ENCODE assay signal across 19 cellular contexts in the genomic region with DNA sequence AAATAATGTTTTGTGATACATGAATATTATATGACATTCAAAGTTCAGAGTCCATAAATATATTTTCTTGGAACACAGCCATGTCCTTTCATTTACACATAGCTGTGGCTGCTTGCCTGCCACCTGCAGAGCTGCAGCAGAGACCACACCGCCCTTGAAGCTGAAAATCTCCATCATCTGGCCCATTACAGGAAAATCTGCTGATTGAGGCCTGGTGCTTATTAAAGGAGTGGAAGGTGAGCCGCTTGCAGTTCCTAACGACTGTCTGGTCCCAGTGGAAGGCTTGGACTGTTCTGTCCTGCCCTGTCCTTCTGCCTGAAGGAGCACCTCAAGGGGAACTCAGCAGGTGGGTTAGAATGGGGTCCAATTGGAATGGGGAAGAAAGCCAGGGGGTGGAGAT.
DNase-seq lines count a peak whose midpoint lies in the region; ATAC-seq and TF ChIP-seq lines count a peak whose summit lies in the region.
"Had no signal": no experiment of that assay in that cellular context is flagged by ENCODE, and none has a peak within 500 bp of the region (broad histone marks: within the 10 kb centered on the region; RNA-seq: fewer than 3 reads in every experiment).

No MANE protein-coding gene starts in this region.

- DNase-seq in NCI-H1105 treated with DMSO at 0.1 percent for 48 hours (lab: John Stamatoyannopoulos, UW) (peak; percentile 42), NCI-H1105 (lab: John Stamatoyannopoulos, UW) (no peak), IMR-90 (no peak), trophoblast cell (no peak), head of caudate nucleus (no peak), HK-2 (ENCODE audit: unreplicated experiment) (no peak)
- DNase-seq: AML-193; Caco-2; CD4-positive, alpha-beta T cell; GF-D8; GOT3; H7; HFFc6 had no signal

- H3K36me3 ChIP-seq in IMR-90 (ENCODE audit: control insufficient read depth, insufficient read depth, low read length) (no peaks in the 10 kb centered on the region), trophoblast cell (ENCODE audit: control insufficient read depth in 1 of 2, insufficient read depth in 2 of 2, low read length in 2 of 2) (no peaks in the 10 kb centered on the region)

- H2BK12ac ChIP-seq in trophoblast cell (ENCODE audit: low read length), result no peak overlapping the region

- no peak overlapping the region for H3K14ac ChIP-seq in IMR-90 (replicated peaks; ENCODE audit: low read depth, low read length)
- H3K14ac ChIP-seq in trophoblast cell (ENCODE audit: low read length), result no peak overlapping the region

- H2AK5ac ChIP-seq in IMR-90 (ENCODE audit: low read depth, low read length) (no peak overlapping the region), trophoblast cell (ENCODE audit: low read length) (no peak overlapping the region)

- no peaks in the 10 kb centered on the region for H3K79me2 ChIP-seq in trophoblast cell (ENCODE audit: control insufficient read depth, insufficient read depth, low read length, poor library complexity)

- H2BK120ac ChIP-seq in IMR-90 (ENCODE audit: low read depth, low read length) (no peak overlapping the region), trophoblast cell (ENCODE audit: insufficient read depth, low read length, poor library complexity) (no peak overlapping the region)

- no peak overlapping the region for H4K12ac ChIP-seq in trophoblast cell (ENCODE audit: low read depth, low read length)

- H3K18ac ChIP-seq in IMR-90 (ENCODE audit: low read depth, low read length), result no peak overlapping the region
- H3K18ac ChIP-seq in trophoblast cell (ENCODE audit: low read length), result no peak overlapping the region

- H4K8ac ChIP-seq in IMR-90 (ENCODE audit: low read depth in 2 of 2, low read length in 2 of 2) (no peak overlapping the region), trophoblast cell (ENCODE audit: low read depth, low read length) (no peak overlapping the region)

- H3K4me3 Mint-ChIP-seq in brain, result peak overlapping the region in 1 of 5 experiments; percentile 29
- H3K4me3 Mint-ChIP-seq in activated T-helper 17 cell treated with anti-CD3 and anti-CD28 coated beads, Interleukin-2, amount 50 U/mL, for 72 hours, result no peak overlapping the region
- H3K4me3 Mint-ChIP-seq: CD4-positive, alpha-beta T cell; HFFc6 had no signal

- H3K27me3 ChIP-seq in IMR-90 (ENCODE audit: control insufficient read depth, insufficient read depth, low read length) (no peaks in the 10 kb centered on the region), trophoblast cell (ENCODE audit: insufficient read depth, low read length) (no peaks in the 10 kb centered on the region)

- no peak overlapping the region for H3K9ac ChIP-seq in IMR-90 (ENCODE audit: low read depth, low read length)
- H3K9ac ChIP-seq in trophoblast cell (ENCODE audit: low read length), result peak overlapping the region; percentile 9

- H3K4me3 ChIP-seq in IMR-90 (ENCODE audit: insufficient read depth, low read depth, low read length), result no peak overlapping the region
- H3K4me3 ChIP-seq in trophoblast cell (ENCODE audit: low read depth, low read length), result no peak overlapping the region
- H3K4me3 ChIP-seq: A549 had no signal

- TF ChIP-seq CTCF in IMR-90 (conservative IDR thresholded peaks at IDR 0.05; ENCODE audit: low read depth, low read length) (no peak), brain (conservative IDR thresholded peaks at IDR 0.05) (no peak)

- H3K27ac ChIP-seq in IMR-90 (ENCODE audit: insufficient read depth, low read length) (no peak overlapping the region), trophoblast cell (ENCODE audit: low read depth, low read length) (no peak overlapping the region)
- H3K27ac ChIP-seq: 22Rv1, A549, C4-2B had no signal

- no peaks in the 10 kb centered on the region for H3K36me3 Mint-ChIP-seq in brain
- no peaks in the 10 kb centered on the region for H3K36me3 Mint-ChIP-seq in activated T-helper 17 cell treated with anti-CD3 and anti-CD28 coated beads, Interleukin-2, amount 50 U/mL, for 72 hours (ENCODE audit: low read depth)

- no peak for TF ChIP-seq RAD21 in IMR-90 (IDR thresholded peaks at IDR 0.05; ENCODE audit: low read length)

- H2AK9ac ChIP-seq in IMR-90 (replicated peaks; ENCODE audit: low read depth, low read length, poor library complexity), result peak overlapping the region; percentile 13

- no TSS peak for BruUV-seq in IMR-90 (replicated peaks; lab: Mats Ljungman, UMichigan)

- H3K9me3 Mint-ChIP-seq in brain, result peaks cover 0 to 4% (median 0%) of the 10 kb centered on the region in 5 experiments
- peaks cover 6% of the 10 kb centered on the region for H3K9me3 Mint-ChIP-seq in activated T-helper 17 cell treated with anti-CD3 and anti-CD28 coated beads, Interleukin-2, amount 50 U/mL, for 72 hours
- H3K9me3 Mint-ChIP-seq: CD4-positive, alpha-beta T cell; HFFc6 had no signal

- H3K23ac ChIP-seq in IMR-90 (ENCODE audit: low read depth, low read length), result no peak overlapping the region
- no peak overlapping the region for H3K23ac ChIP-seq in trophoblast cell (ENCODE audit: low read length)

- H4K91ac ChIP-seq in IMR-90 (ENCODE audit: insufficient read depth, low read depth, low read length), result no peak overlapping the region
- H4K91ac ChIP-seq in trophoblast cell (ENCODE audit: low read depth, low read length), result no peak overlapping the region

- H2BK5ac ChIP-seq in IMR-90 (ENCODE audit: low read depth, low read length, poor library complexity, severe bottlenecking) (no peak overlapping the region), trophoblast cell (ENCODE audit: low read depth, low read length, poor library complexity) (no peak overlapping the region)

- ATAC-seq in IMR-90 (ENCODE audit: low read depth), result no peak
- ATAC-seq in activated T-helper 17 cell treated with anti-CD3 and anti-CD28 coated beads, Interleukin-2, amount 50 U/mL, for 72 hours (replicated peaks), result no peak
- ATAC-seq: A549, HCT116 had no signal

- no peaks in the 10 kb centered on the region for H3K27me3 Mint-ChIP-seq in brain
- H3K27me3 Mint-ChIP-seq in activated T-helper 17 cell treated with anti-CD3 and anti-CD28 coated beads, Interleukin-2, amount 50 U/mL, for 72 hours, result no peaks in the 10 kb centered on the region
- H3K27me3 Mint-ChIP-seq: CD4-positive, alpha-beta T cell had no signal

- H3K4me2 ChIP-seq in IMR-90 (ENCODE audit: low read depth, low read length), result no peak overlapping the region
- H3K4me2 ChIP-seq in trophoblast cell (ENCODE audit: low read length), result no peak overlapping the region
- H3K4me2 ChIP-seq: A549 had no signal

- dilution Hi-C loops in IMR-90 (cut with HindIII; ENCODE audit: low sequenced_read_pairs, unreplicated experiment), result no loop called here

- H3K79me1 ChIP-seq in IMR-90 (ENCODE audit: low read depth in 1 of 2, low read length in 2 of 2) (no peaks in the 10 kb centered on the region), trophoblast cell (ENCODE audit: low read length) (no peaks in the 10 kb centered on the region)

- no peak overlapping the region for H2BK20ac ChIP-seq in IMR-90 (ENCODE audit: low read depth, low read length)

- no peak overlapping the region for H3K56ac ChIP-seq in IMR-90 (ENCODE audit: extremely low read depth, insufficient read depth, low read length)

- CTCF ChIA-PET in IMR-90 (lab: Yijun Ruan, JAX), result no interaction called here

- H3K9me3 ChIP-seq in IMR-90 (ENCODE audit: control insufficient read depth, insufficient read depth, low read length), result peaks cover 17% of the 10 kb centered on the region
- peaks cover 4% of the 10 kb centered on the region for H3K9me3 ChIP-seq in trophoblast cell (ENCODE audit: insufficient read depth, low read depth, low read length)
- H3K9me3 ChIP-seq: A549, Caco-2 had no signal

- TF ChIP-seq POLR2A in IMR-90 (IDR thresholded peaks at IDR 0.05; ENCODE audit: low read depth, low read length), result no peak

- H3K4me1 ChIP-seq in IMR-90 (ENCODE audit: control insufficient read depth, insufficient read depth, low read length) (no peaks in the 10 kb centered on the region), trophoblast cell (ENCODE audit: control insufficient read depth in 1 of 2, insufficient read depth in 2 of 2, low read length in 2 of 2) (no peaks in the 10 kb centered on the region)
- H3K4me1 ChIP-seq: A549, Caco-2 had no signal

- POLR2A ChIA-PET in IMR-90 (lab: Charles Lee; ENCODE audit: unreplicated experiment), result no interaction called here

- H2AFZ ChIP-seq in IMR-90 (replicated peaks; ENCODE audit: low read length, poor library complexity), result no peak overlapping the region
- no peak overlapping the region for H2AFZ ChIP-seq in trophoblast cell (ENCODE audit: insufficient read depth, low read length, poor library complexity)

- in situ Hi-C loops in IMR-90 (cut with MboI; ENCODE audit: low sequenced_read_pairs), result no loop called here

- intact Hi-C loops in IMR-90 (cut with micrococcal nuclease), result no loop called here
- intact Hi-C loops in head of caudate nucleus (cut with DNase I), result no loop called here

- peaks cover 22% of the 10 kb centered on the region for H3K4me1 Mint-ChIP-seq in brain
- H3K4me1 Mint-ChIP-seq in activated T-helper 17 cell treated with anti-CD3 and anti-CD28 coated beads, Interleukin-2, amount 50 U/mL, for 72 hours, result no peaks in the 10 kb centered on the region

- no peak overlapping the region for H4K5ac ChIP-seq in IMR-90 (ENCODE audit: low read depth, low read length)

- H3K27ac Mint-ChIP-seq in brain, result peak overlapping the region in 4 of 5 experiments; percentile 30 to 66 (median 44)
- no peak overlapping the region for H3K27ac Mint-ChIP-seq in activated T-helper 17 cell treated with anti-CD3 and anti-CD28 coated beads, Interleukin-2, amount 50 U/mL, for 72 hours
- H3K27ac Mint-ChIP-seq: CD4-positive, alpha-beta T cell; HFFc6 had no signal

- no peaks in the 10 kb centered on the region for H4K20me1 ChIP-seq in IMR-90 (ENCODE audit: insufficient read depth, low read length)

- no peak overlapping the region for H3K4ac ChIP-seq in IMR-90 (ENCODE audit: low read depth, low read length)
- no peak overlapping the region for H3K4ac ChIP-seq in trophoblast cell (ENCODE audit: low read depth, low read length)

- 18% methylated on average over 2 of the region's 3 CpGs; no CpG with 5 or more reads in 1 of the 2 experiments for WGBS in IMR-90 (ENCODE audit: extremely low coverage in 2 of 2, insufficient read length in 1 of 2), 2 experiments
- no CpG with 5 or more reads among the region's 3 CpGs for WGBS in trophoblast cell (ENCODE audit: extremely low coverage, insufficient coverage, insufficient read length)

- no peak overlapping the region for H2BK15ac ChIP-seq in IMR-90 (ENCODE audit: low read depth, low read length)

- H3K9me1 ChIP-seq in IMR-90 (ENCODE audit: insufficient read depth, low read length), result no peaks in the 10 kb centered on the region

TF ChIP-seq in IMR-90, 13 proteins besides CTCF, POLR2A, EP300 and RAD21 (continues in another document):
- no peak for TF ChIP-seq RCOR1 (IDR thresholded peaks at IDR 0.05; ENCODE audit: insufficient replicate concordance, low read length)
- TF ChIP-seq CHD1 (IDR thresholded peaks at IDR 0.05; ENCODE audit: low read depth, low read length), result no peak
- no peak for TF ChIP-seq RFX5 (IDR thresholded peaks at IDR 0.05; ENCODE audit: low read depth, low read length)
- no peak for TF ChIP-seq FOS (IDR thresholded peaks at IDR 0.05; ENCODE audit: low read depth, low read length)
